ENCODE assay signal across 24 cellular contexts in genomic region chr13:93413972-93414717, GRCh38.
DNase-seq lines count a peak whose midpoint lies in the region; ATAC-seq and TF ChIP-seq lines count a peak whose summit lies in the region.
"Had no signal": no experiment of that assay in that cellular context is flagged by ENCODE, and none has a peak within 500 bp of the region (broad histone marks: within the 10 kb centered on the region; RNA-seq: fewer than 3 reads in every experiment).

No MANE protein-coding gene starts in this region.

- H3K4me1 ChIP-seq in HEK293 (ENCODE audit: control insufficient read depth, insufficient read depth, low read length) (no peaks in the 10 kb centered on the region), NT2/D1 (ENCODE audit: insufficient read depth, insufficient read length) (no peaks in the 10 kb centered on the region)
- H3K4me1 ChIP-seq: upper lobe of left lung had no signal

- intact Hi-C loops in sciatic nerve (cut with DNase I), result no loop called here

- POLR2A ChIA-PET in HEK293 (lab: Yijun Ruan, JAX), result no interaction called here

- no peaks in the 10 kb centered on the region for H3K27me3 ChIP-seq in NT2/D1 (ENCODE audit: insufficient read depth, insufficient read length)
- H3K27me3 ChIP-seq: BE2C, hepatocyte, upper lobe of left lung had no signal

- peak; percentile 2 for DNase-seq in NT2/D1 (ENCODE audit: low read depth, low spot score)
- peak; percentile 73 for DNase-seq in fibroblast of peridontal ligament (ENCODE audit: extremely low read depth)
- no peak for DNase-seq in sciatic nerve (ENCODE audit: low spot score)
- DNase-seq in activated CD8-positive, alpha-beta memory T cell treated with anti-CD3 and anti-CD28 coated beads, Interleukin-2, amount 50 U/mL, for 4 hours, result no peak
- DNase-seq in NCI-H345 (lab: John Stamatoyannopoulos, UW), result no peak
- DNase-seq: activated CD4-positive, alpha-beta T cell treated with anti-CD3 and anti-CD28 coated beads for 48 hours; activated gamma-delta T cell treated with Interleukin-2 at 50 U/mL for 16 hours; amygdala; BE2C; cerebellar nuclear complex; COR-L47; endodermal cell; foreskin fibroblast; NCI-H1417 treated with DMSO at 0.1 percent for 48 hours; posterior cingulate gyrus; stimulated activated CD4-positive, alpha-beta T cell treated with anti-CD3 and anti-CD28 coated beads, Interleukin-2, amount 100 ng/mL, for 48 hours; SW 1271; upper lobe of left lung had no signal

- ATAC-seq in sciatic nerve (peak; percentile 50), HG02623 (IDR thresholded peaks at IDR 0.05; ENCODE audit: unreplicated experiment) (no peak), GM21526 (IDR thresholded peaks at IDR 0.05; ENCODE audit: low FRiP score, unreplicated experiment) (no peak)
- ATAC-seq: natural killer cell treated with Interleukin-12 subunit alpha and Interleukin-12 subunit beta and Interleukin-15 and Interleukin-18, amount 100 ng/mL, for 72 hours had no signal

- H3K4me3 ChIP-seq in HEK293 (ENCODE audit: low read depth, low read length) (no peak overlapping the region), NT2/D1 (ENCODE audit: insufficient read length, low read depth) (no peak overlapping the region)
- H3K4me3 ChIP-seq: hepatocyte, skin epidermis, upper lobe of left lung had no signal

- TF ChIP-seq CTCF in HEK293 (tag by site-specific recombination; IDR thresholded peaks at IDR 0.05), result no peak

- CTCF ChIA-PET in HEK293 (lab: Yijun Ruan, JAX), result no interaction called here

- no peak overlapping the region for H3K27ac ChIP-seq in HEK293 (ENCODE audit: extremely low read depth, low read depth, low read length)
- H3K27ac ChIP-seq: hepatocyte, skin epidermis, upper lobe of left lung had no signal

- no peak overlapping the region for H3K9ac ChIP-seq in NT2/D1 (ENCODE audit: insufficient read length, low read depth)

- H3K9me3 ChIP-seq in HEK293 (ENCODE audit: control insufficient read depth, insufficient read depth, low read depth, low read length), result no peaks in the 10 kb centered on the region
- H3K9me3 ChIP-seq in NT2/D1 (ENCODE audit: insufficient read depth, low read length), result no peaks in the 10 kb centered on the region
- H3K9me3 ChIP-seq: BE2C, upper lobe of left lung had no signal

- H3K36me3 ChIP-seq in HEK293 (ENCODE audit: control insufficient read depth in 2 of 2, insufficient read depth in 1 of 2, low read length in 2 of 2) (no peaks in the 10 kb centered on the region), NT2/D1 (ENCODE audit: insufficient read depth, insufficient read length, low read length) (no peaks in the 10 kb centered on the region)
- H3K36me3 ChIP-seq: BE2C, upper lobe of left lung had no signal

TF ChIP-seq in HEK293, 187 proteins besides CTCF, POLR2A, EP300 and RAD21:
- TF ChIP-seq REST (tag by site-specific recombination; IDR thresholded peaks at IDR 0.05) (peak; percentile 76), ZNF426 (tag by site-specific recombination; IDR thresholded peaks at IDR 0.05) (no peak)

Comparison
In these comparisons a context has a peak if more than half of its experiments do, and no peak if none do; other contexts are left out.
1. DNase-seq: peak in NT2/D1 (single experiment) and fibroblast of peridontal ligament (single experiment); none in sciatic nerve (single experiment), activated CD8-positive, alpha-beta memory T cell treated with anti-CD3 and anti-CD28 coated beads, Interleukin-2, amount 50 U/mL, for 4 hours (single experiment) and NCI-H345 (single experiment).